Comparison of ENCODE assay signal across 14 cellular contexts in genomic region chr18:45785015-45785597, GRCh38. TPM values are rescaled to one million over a fixed set of nuclear protein-coding genes. Genes with fewer than 3 reads are reported as not detected.
DNase-seq lines count a peak whose midpoint lies in the region; ATAC-seq, FAIRE-seq and TF ChIP-seq lines count a peak whose summit lies in the region.
"Had no signal": no experiment of that assay in that cellular context is flagged by ENCODE, and none has a peak within 500 bp of the region (broad histone marks: within the 10 kb centered on the region; RNA-seq: fewer than 3 reads in every experiment).

No MANE protein-coding gene starts in this region.

- peak overlapping the region in 1 of 2 donors; percentile 86 for H3K27ac Mint-ChIP-seq in effector memory CD8-positive, alpha-beta T cell
- H3K27ac Mint-ChIP-seq: CD14-positive monocyte had no signal

- no peaks in the 10 kb centered on the region for H3K9me2 ChIP-seq in MM.1S (replicated peaks; ENCODE audit: insufficient read depth, low read length)

- BruUV-seq in HepG2 (replicated peaks; lab: Mats Ljungman, UMichigan): no TSS peak

- intact Hi-C loops in right lobe of liver (cut with DNase I) (no loop called here), HepG2 (cut with micrococcal nuclease; ENCODE audit: unreplicated experiment) (no loop called here), transverse colon (cut with DNase I; ENCODE audit: low total_unique reads) (no loop called here)

- no peaks in the 10 kb centered on the region for H3K36me3 ChIP-seq in right lobe of liver
- H3K36me3 ChIP-seq in HepG2 (replicated peaks in 1 of 2; ENCODE audit: control insufficient read depth in 1 of 2, insufficient read depth in 2 of 2, low read length in 2 of 2): no peaks in the 10 kb centered on the region
- no peaks in the 10 kb centered on the region for H3K36me3 ChIP-seq in MM.1S (replicated peaks; ENCODE audit: insufficient read depth, low read length)
- no peaks in the 10 kb centered on the region for H3K36me3 ChIP-seq in transverse colon
- H3K36me3 ChIP-seq: vagina had no signal

- H3K4me1 Mint-ChIP-seq in effector memory CD8-positive, alpha-beta T cell (ENCODE audit: low read depth in 2 of 2): peaks cover 0 to 11% of the 10 kb centered on the region in 2 donors
- H3K4me1 Mint-ChIP-seq: CD14-positive monocyte had no signal

- H3K27ac ChIP-seq in right lobe of liver: no peak overlapping the region
- no peak overlapping the region for H3K27ac ChIP-seq in HepG2 (ENCODE audit: extremely low read length, insufficient read depth, low read length)
- H3K27ac ChIP-seq in MM.1S (ENCODE audit: low read length): no peak overlapping the region
- no peak overlapping the region for H3K27ac ChIP-seq in transverse colon
- H3K27ac ChIP-seq: vagina had no signal

- in situ Hi-C loops in HepG2 (cut with HindIII; ENCODE audit: extremely low pct_ligation_motif_present, low pct_unique_long_range_greater_than_20kb) (no loop called here), transverse colon (cut with MboI; ENCODE audit: low pct_ligation_motif_present in 1 of 4, low pct_unique_long_range_greater_than_20kb in 1 of 4, low sequenced_read_pairs in 3 of 4) (no loop called here)

- H3K9me3 Mint-ChIP-seq in effector memory CD8-positive, alpha-beta T cell: no peaks in the 10 kb centered on the region
- H3K9me3 Mint-ChIP-seq: CD14-positive monocyte, nephron had no signal

- POLR2A ChIA-PET in HepG2 (lab: Yijun Ruan, JAX): no interaction called here

- ATAC-seq in right lobe of liver (peak; percentile 34 to 63 (median 49)), HepG2 (no peak), HG02973 (IDR thresholded peaks at IDR 0.05; ENCODE audit: unreplicated experiment) (no peak)
- ATAC-seq in effector memory CD8-positive, alpha-beta T cell (replicated peaks): peak; percentile 73

- peak overlapping the region in 1 of 2 donors; percentile 32 for H3K4me3 Mint-ChIP-seq in effector memory CD8-positive, alpha-beta T cell
- H3K4me3 Mint-ChIP-seq: CD14-positive monocyte, nephron had no signal

- TF ChIP-seq RAD21 in HepG2 (CRISPR knock-in tag; IDR thresholded peaks at IDR 0.05): no peak

- DNase-seq in right lobe of liver (peak in 1 of 3 donors; percentile 23), HepG2 (ENCODE audit: low spot score) (no peak), MM.1S (no peak), transverse colon (peak; percentile 20), NCI-H748 (lab: John Stamatoyannopoulos, UW; ENCODE audit: unreplicated experiment) (no peak), NCI-H2081 (lab: John Stamatoyannopoulos, UW) (no peak)
- DNase-seq in effector memory CD8-positive, alpha-beta T cell: peak in 1 of 3 experiments; percentile 22
- DNase-seq: anterior cingulate cortex, NCI-H1105 treated with DMSO at 0.1 percent for 48 hours had no signal

- H3K4me2 ChIP-seq in HepG2 (ENCODE audit: low read depth, low read length): no peak overlapping the region
- peak overlapping the region; percentile 34; the same call in 1 of the 2 replicates for H3K4me2 ChIP-seq in MM.1S (ENCODE audit: low read depth, low read length)

- TF ChIP-seq CTCF in right lobe of liver (IDR thresholded peaks at IDR 0.05): no peak
- no peak for TF ChIP-seq CTCF in HepG2 (CRISPR knock-in tag; IDR thresholded peaks at IDR 0.05)
- TF ChIP-seq CTCF in MM.1S (IDR thresholded peaks at IDR 0.05; ENCODE audit: low read length): no peak
- TF ChIP-seq CTCF in transverse colon (IDR thresholded peaks at IDR 0.05): no peak

- H3K4me1 ChIP-seq in right lobe of liver (no peaks in the 10 kb centered on the region), HepG2 (ENCODE audit: insufficient read depth, low read length) (no peaks in the 10 kb centered on the region), MM.1S (ENCODE audit: low read length) (no peaks in the 10 kb centered on the region), transverse colon (no peaks in the 10 kb centered on the region)
- H3K4me1 ChIP-seq: vagina had no signal

- no peak overlapping the region for H3K4me3 ChIP-seq in right lobe of liver
- no peak overlapping the region for H3K4me3 ChIP-seq in HepG2 (replicated peaks in 1 of 3; ENCODE audit: insufficient read depth in 1 of 3, low read depth in 2 of 3, low read length in 3 of 3)
- H3K4me3 ChIP-seq in MM.1S (ENCODE audit: low read length): no peak overlapping the region
- no peak overlapping the region for H3K4me3 ChIP-seq in transverse colon
- H3K4me3 ChIP-seq: vagina had no signal

- H2AFZ ChIP-seq in HepG2 (ENCODE audit: low read length) (no peak overlapping the region), MM.1S (ENCODE audit: low read length) (peak overlapping the region; percentile 20)

- CTCF ChIA-PET in HepG2 (lab: Yijun Ruan, JAX; ENCODE audit: low intra/inter-chr PET ratio, low total read pairs): no interaction called here

- no peak for TF ChIP-seq EP300 in HepG2 (IDR thresholded peaks at IDR 0.05; ENCODE audit: low read depth in 2 of 2, low read length in 2 of 2)
- TF ChIP-seq EP300 in HepG2 (CRISPR knock-in tag; IDR thresholded peaks at IDR 0.05; ENCODE audit: borderline replicate concordance): no peak
- TF ChIP-seq EP300 in transverse colon (IDR thresholded peaks at IDR 0.05; ENCODE audit: low read depth): no peak

- H3K9me3 ChIP-seq in right lobe of liver: no peaks in the 10 kb centered on the region
- no peaks in the 10 kb centered on the region for H3K9me3 ChIP-seq in HepG2 (ENCODE audit: low read length)
- H3K9me3 ChIP-seq in MM.1S (replicated peaks; ENCODE audit: insufficient read depth, low read length): no peaks in the 10 kb centered on the region
- H3K9me3 ChIP-seq in transverse colon: no peaks in the 10 kb centered on the region
- H3K9me3 ChIP-seq: vagina had no signal

- H3K27me3 Mint-ChIP-seq in effector memory CD8-positive, alpha-beta T cell: peaks cover 0 to 20% of the 10 kb centered on the region in 2 donors

- TF ChIP-seq POLR2A in right lobe of liver (IDR thresholded peaks at IDR 0.05) (no peak), HepG2 (IDR thresholded peaks at IDR 0.05; ENCODE audit: insufficient read depth in 1 of 2, low read depth in 2 of 2, low read length in 2 of 2) (no peak), transverse colon (IDR thresholded peaks at IDR 0.05) (no peak)

- no peaks in the 10 kb centered on the region for H3K36me3 Mint-ChIP-seq in effector memory CD8-positive, alpha-beta T cell (ENCODE audit: insufficient read depth)
- H3K36me3 Mint-ChIP-seq: CD14-positive monocyte had no signal

- H3K9ac ChIP-seq in HepG2 (ENCODE audit: insufficient read depth, low read depth, low read length) (no peak overlapping the region), MM.1S (ENCODE audit: low read length) (no peak overlapping the region)

- no peak for FAIRE-seq in HepG2 (lab: Jason Lieb, UNC)
- FAIRE-seq: islet of Langerhans had no signal

- no peaks in the 10 kb centered on the region for H3K27me3 ChIP-seq in right lobe of liver
- H3K27me3 ChIP-seq in HepG2 (ENCODE audit: control insufficient read depth in 1 of 2, insufficient read depth in 2 of 2, low read length in 2 of 2): no peaks in the 10 kb centered on the region
- no peaks in the 10 kb centered on the region for H3K27me3 ChIP-seq in MM.1S (replicated peaks; ENCODE audit: insufficient read depth, low read length)
- H3K27me3 ChIP-seq in transverse colon: no peaks in the 10 kb centered on the region
- H3K27me3 ChIP-seq: vagina had no signal

- H3K79me2 ChIP-seq in HepG2 (ENCODE audit: insufficient read depth, low read length) (no peaks in the 10 kb centered on the region), MM.1S (ENCODE audit: low read length) (no peaks in the 10 kb centered on the region)

- H4K20me1 ChIP-seq in HepG2 (ENCODE audit: insufficient read depth, low read length) (no peaks in the 10 kb centered on the region), MM.1S (ENCODE audit: insufficient read depth, low read length) (no peaks in the 10 kb centered on the region)

- H3F3A ChIP-seq in MM.1S (ENCODE audit: insufficient read depth, low read length): no peaks in the 10 kb centered on the region

- WGBS in right lobe of liver (ENCODE audit: insufficient coverage, low coverage, low lambda C conversion rate, missing lambda C conversion rate): 54% methylated on average over 4 of the region's 4 CpGs
- WGBS in HepG2 (ENCODE audit: low lambda C conversion rate): 21% methylated on average over 4 of the region's 4 CpGs
- WGBS in transverse colon (ENCODE audit: low coverage in 1 of 2), 2 donors: 51% methylated on average over 4 of the region's 4 CpGs; no CpG with 5 or more reads in 1 of the 2 donors

RNA-seq across cellular contexts. Expression of gene SIGLEC15, which starts 40.4 kb away (rescaled TPM):
- under 1 TPM in 4 of 6 experiments, not detected in 2; 0.12 to 0.35 (median 0.19) TPM for total RNA-seq in right lobe of liver
- total RNA-seq in HepG2 (2016; rRNA removed; fragmentation: Illumina TruSeq; extraction: Trizol): not detected in 2 replicates
- not detected in 2 replicates for total RNA-seq in HepG2 (2016; cell fraction: cytosol; rRNA removed; fragmentation: Illumina TruSeq; extraction: Trizol; ENCODE audit: low read depth)
- not detected in 2 replicates for total RNA-seq in HepG2 (2016; cell fraction: insoluble cytoplasmic fraction; rRNA removed; fragmentation: Illumina TruSeq; extraction: Trizol)
- total RNA-seq in HepG2 (2016; cell fraction: membrane; rRNA removed; fragmentation: Illumina TruSeq; extraction: Trizol): not detected in 2 replicates
- not detected in 2 replicates for total RNA-seq in HepG2 (2016; cell fraction: nucleus; rRNA removed; fragmentation: Illumina TruSeq; extraction: Trizol)
- polyA plus RNA-seq in HepG2 (2011; rRNA removed): not detected in 2 replicates
- polyA plus RNA-seq in HepG2 (2011; cell fraction: cytosol; rRNA removed): not detected in 2 replicates
- polyA plus RNA-seq in HepG2 (2011; cell fraction: nucleus; rRNA removed): not detected in 2 replicates
- not detected in 2 replicates for polyA plus RNA-seq in HepG2 (2012)
- polyA plus RNA-seq in HepG2 (2016; cell fraction: cytosol; fragmentation: Illumina TruSeq; extraction: Trizol; ENCODE audit: low read depth): not detected in 2 replicates
- not detected in 2 replicates for polyA plus RNA-seq in HepG2 (2016; cell fraction: insoluble cytoplasmic fraction; fragmentation: Illumina TruSeq; extraction: Trizol; ENCODE audit: low read depth)
- not detected in 2 replicates for polyA plus RNA-seq in HepG2 (2016; cell fraction: membrane; fragmentation: Illumina TruSeq; extraction: Trizol; ENCODE audit: low read depth)
- polyA plus RNA-seq in HepG2 (2016; cell fraction: nucleus; fragmentation: Illumina TruSeq; extraction: Trizol; ENCODE audit: insufficient read depth, low read depth): not detected in 2 replicates
- polyA minus RNA-seq in HepG2 (2011; rRNA and poly(A)+ RNA removed; ENCODE audit: low replicate concordance): not detected in 2 replicates
- polyA minus RNA-seq in HepG2 (2011; cell fraction: cytosol; rRNA and poly(A)+ RNA removed): not detected in 2 replicates
- not detected in 2 replicates for polyA minus RNA-seq in HepG2 (2011; cell fraction: nucleus; rRNA and poly(A)+ RNA removed)
- not detected for total RNA-seq in transverse colon
- total RNA-seq: vagina had no signal

Comparison
In these comparisons a context has a peak if more than half of its experiments do, and no peak if none do; other contexts are left out.
1. ATAC-seq: peak in right lobe of liver (4 of 4) and effector memory CD8-positive, alpha-beta T cell (single experiment); none in HepG2 (single experiment) and HG02973 (single experiment).